Comparison of ENCODE assay signal across 8 cellular contexts in genomic region chr17:38703742-38704644, GRCh38. TPM values are rescaled to one million over a fixed set of nuclear protein-coding genes. Genes with fewer than 3 reads are reported as not detected.
DNase-seq lines count a peak whose midpoint lies in the region; TF ChIP-seq lines count a peak whose summit lies in the region.

No MANE protein-coding gene starts in this region.

- H3K4me1 ChIP-seq in effector memory CD4-positive, alpha-beta T cell (ENCODE audit: control insufficient read depth, insufficient read depth, low read length, poor library complexity, severe bottlenecking) = peaks cover 32% of the 10 kb centered on the region
- H3K4me1 ChIP-seq in mesendoderm (ENCODE audit: control insufficient read depth, low read depth, low read length) = peaks cover 9% of the 10 kb centered on the region

- peaks cover 4% of the 10 kb centered on the region for H3K36me3 ChIP-seq in effector memory CD4-positive, alpha-beta T cell (ENCODE audit: control insufficient read depth, insufficient read depth, low read length)
- no peaks in the 10 kb centered on the region for H3K36me3 ChIP-seq in mesendoderm (ENCODE audit: control insufficient read depth, insufficient read depth, low read length)

- H2BK5ac ChIP-seq in mesendoderm (ENCODE audit: low read length) = peak overlapping the region; percentile 79

- H3K27me3 Mint-ChIP-seq in activated CD4-positive, alpha-beta memory T cell treated with anti-CD3 and anti-CD28 coated beads, Interleukin-2, amount 10 ng/mL, durations not matched to agents 7 days and 5 days = no peaks in the 10 kb centered on the region

- peak overlapping the region; percentile 87 for H3K4me3 Mint-ChIP-seq in activated CD4-positive, alpha-beta memory T cell treated with anti-CD3 and anti-CD28 coated beads, Interleukin-2, amount 10 ng/mL, durations not matched to agents 7 days and 5 days

- H3K9ac ChIP-seq in mesendoderm (ENCODE audit: low read length) = peak overlapping the region; percentile 85

- H3K9me3 ChIP-seq in effector memory CD4-positive, alpha-beta T cell (ENCODE audit: control insufficient read depth, low read length) = no peaks in the 10 kb centered on the region

- peak overlapping the region; percentile 81 for H2AK5ac ChIP-seq in mesendoderm (ENCODE audit: low read length)

- peak overlapping the region; percentile 97 for H3K4me3 ChIP-seq in effector memory CD4-positive, alpha-beta T cell (ENCODE audit: insufficient read depth, low read depth, low read length, poor library complexity, severe bottlenecking)
- peak overlapping the region; percentile 63 for H3K4me3 ChIP-seq in mesendoderm (ENCODE audit: low read length)

- peak overlapping the region; percentile 70 for H3K23ac ChIP-seq in mesendoderm (ENCODE audit: low read length)

- peak overlapping the region; percentile 31 for H2BK120ac ChIP-seq in mesendoderm (ENCODE audit: low read depth, low read length)

- peaks cover 2% of the 10 kb centered on the region for H3K79me1 ChIP-seq in mesendoderm (ENCODE audit: low read length)

- DNase-seq in HEK293T (ENCODE audit: extremely low spot score) (peak; percentile 27), NCI-H524 (lab: John Stamatoyannopoulos, UW) (peak; percentile 90 to 91), mesendoderm (peak; percentile 99), Ammon's horn (ENCODE audit: low spot score) (no peak)
- DNase-seq in activated CD4-positive, alpha-beta memory T cell treated with anti-CD3 and anti-CD28 coated beads, Interleukin-2, amount 10 ng/mL, durations not matched to agents 7 days and 5 days = peak; percentile 82
- DNase-seq in effector memory CD4-positive, alpha-beta T cell = peak; percentile 53 to 65 (median 56)
- DNase-seq in stimulated activated CD8-positive, alpha-beta memory T cell treated with anti-CD3 and anti-CD28 coated beads, Interleukin-2, amount 100 ng/mL, for 48 hours (ENCODE audit: low read depth in 2 of 2) = peak; percentile 79 to 84

- no peaks in the 10 kb centered on the region for H3K27me3 ChIP-seq in effector memory CD4-positive, alpha-beta T cell (replicated peaks; ENCODE audit: control insufficient read depth, insufficient read depth, low read length, poor library complexity, severe bottlenecking)
- H3K27me3 ChIP-seq in mesendoderm (ENCODE audit: insufficient read depth, low read length, poor library complexity) = peaks cover 12% of the 10 kb centered on the region

- no peaks in the 10 kb centered on the region for H3K79me2 ChIP-seq in mesendoderm (ENCODE audit: control insufficient read depth, insufficient read depth, low read length)

- H4K5ac ChIP-seq in mesendoderm (ENCODE audit: low read length) = no peak overlapping the region

- no peak for TF ChIP-seq CTCF in C4-2B (conservative IDR thresholded peaks at IDR 0.05)

- peak overlapping the region; percentile 70 for H3K4ac ChIP-seq in mesendoderm (ENCODE audit: low read depth, low read length)

- H3K36me3 Mint-ChIP-seq in activated CD4-positive, alpha-beta memory T cell treated with anti-CD3 and anti-CD28 coated beads, Interleukin-2, amount 10 ng/mL, durations not matched to agents 7 days and 5 days (ENCODE audit: low read depth) = peaks cover 39% of the 10 kb centered on the region

- H3K4me1 Mint-ChIP-seq in activated CD4-positive, alpha-beta memory T cell treated with anti-CD3 and anti-CD28 coated beads, Interleukin-2, amount 10 ng/mL, durations not matched to agents 7 days and 5 days = peaks cover 50% of the 10 kb centered on the region

- H3K27ac ChIP-seq in C4-2B (peak overlapping the region; percentile 98), mesendoderm (ENCODE audit: low read depth, low read length) (peak overlapping the region; percentile 79)
- H3K27ac ChIP-seq in effector memory CD4-positive, alpha-beta T cell (ENCODE audit: insufficient read depth, low read length, poor library complexity, severe bottlenecking) = peak overlapping the region; percentile 92

- CTCF ChIA-PET in HEK293T (lab: Yijun Ruan, JAX) = interaction anchor here (1.1 kb wide), 1 partner anchor 27 kb away, joined by 3 read pairs; no protein-coding TSS in a partner anchor
- CTCF ChIA-PET in activated CD4-positive, alpha-beta memory T cell treated with anti-CD3 and anti-CD28 coated beads, Interleukin-2, amount 10 ng/mL, durations not matched to agents 7 days and 5 days (lab: Charles Lee) = interaction anchor here (1.2 to 2.3 kb wide), 3 partner anchors 17 to 31 kb away, joined by 4 to 9 read pairs (median 7); no protein-coding TSS in a partner anchor

- no peak overlapping the region for H4K8ac ChIP-seq in mesendoderm (ENCODE audit: low read depth, low read length)

- peak overlapping the region; percentile 99 for H3K27ac Mint-ChIP-seq in activated CD4-positive, alpha-beta memory T cell treated with anti-CD3 and anti-CD28 coated beads, Interleukin-2, amount 10 ng/mL, durations not matched to agents 7 days and 5 days

- H3K4me2 ChIP-seq in mesendoderm (ENCODE audit: low read length) = peak overlapping the region; percentile 99

- H3K56ac ChIP-seq in mesendoderm (ENCODE audit: low read length) = peak overlapping the region; percentile 90

- H3K9me3 Mint-ChIP-seq in activated CD4-positive, alpha-beta memory T cell treated with anti-CD3 and anti-CD28 coated beads, Interleukin-2, amount 10 ng/mL, durations not matched to agents 7 days and 5 days = no peaks in the 10 kb centered on the region

- H2BK15ac ChIP-seq in mesendoderm (replicated peaks; ENCODE audit: low read depth) = no peak overlapping the region

- POLR2A ChIA-PET in HEK293T (lab: Yijun Ruan, JAX) = interaction anchor here (0.7 to 2.8 kb wide), 18 partner anchors 8 to 166 kb away, joined by 3 to 12 read pairs (median 5); partner anchors contain the start of genes CISD3, EPOP, LASP1 and PSMB3
- POLR2A ChIA-PET in activated CD4-positive, alpha-beta memory T cell treated with anti-CD3 and anti-CD28 coated beads, Interleukin-2, amount 10 ng/mL, durations not matched to agents 7 days and 5 days (lab: Charles Lee) = interaction anchor here (0.6 to 13.2 kb wide), 18 partner anchors 9 to 757 kb away, joined by 3 to 419 read pairs (median 5); partner anchors contain the start of genes CDK12, CISD3, EPOP and PSMB3

- no CpG with 5 or more reads among the region's 52 CpGs for WGBS in mesendoderm (ENCODE audit: extremely low coverage, insufficient coverage, low lambda C conversion rate)

- peak overlapping the region; percentile 92 for H3K18ac ChIP-seq in mesendoderm (ENCODE audit: low read length)

TF ChIP-seq in HEK293T, 16 proteins besides CTCF, POLR2A, EP300 and RAD21:
- TF ChIP-seq L3MBTL2 (conservative IDR thresholded peaks at IDR 0.05) (peak; percentile 60), HDGF (IDR thresholded peaks at IDR 0.05; ENCODE audit: borderline replicate concordance) (no peak), TARDBP (IDR thresholded peaks at IDR 0.05) (peak; percentile 27; the same call in 1 of the 2 replicates), FOXK2 (IDR thresholded peaks at IDR 0.05) (no peak), NFRKB (IDR thresholded peaks at IDR 0.05) (no peak)

RNA-seq across cellular contexts. Expression of gene MLLT6, which starts 1.1 kb away (rescaled TPM):
- 100 to 1,000 TPM; 262 to 265 TPM for total RNA-seq in activated CD4-positive, alpha-beta memory T cell treated with anti-CD3 and anti-CD28 coated beads, Interleukin-2, amount 10 ng/mL, durations not matched to agents 7 days and 5 days
- 5.4 TPM for polyA plus RNA-seq in mesendoderm (2013, experiment 1 of 2)
- polyA plus RNA-seq in mesendoderm (2013, experiment 2 of 2) = 5.4 TPM

RNA-seq across cellular contexts. Expression of gene CISD3, which starts 26.1 kb away (rescaled TPM):
- 10 to 100 TPM; 42.8 to 48.6 TPM for total RNA-seq in activated CD4-positive, alpha-beta memory T cell treated with anti-CD3 and anti-CD28 coated beads, Interleukin-2, amount 10 ng/mL, durations not matched to agents 7 days and 5 days
- polyA plus RNA-seq in mesendoderm (2013, experiment 1 of 2) = 7.5 TPM
- 8.7 TPM for polyA plus RNA-seq in mesendoderm (2013, experiment 2 of 2)

RNA-seq across cellular contexts. Expression of gene EPOP, which starts 29.2 kb away (rescaled TPM):
- total RNA-seq in activated CD4-positive, alpha-beta memory T cell treated with anti-CD3 and anti-CD28 coated beads, Interleukin-2, amount 10 ng/mL, durations not matched to agents 7 days and 5 days = 10 to 100 TPM; 10.2 to 10.3 TPM
- 1.3 TPM for polyA plus RNA-seq in mesendoderm (2013, experiment 1 of 2)
- polyA plus RNA-seq in mesendoderm (2013, experiment 2 of 2) = 1.3 TPM

RNA-seq across cellular contexts. Expression of gene PCGF2, which starts 44.1 kb away (rescaled TPM):
- 1 to 10 TPM; 2.6 to 3.3 TPM for total RNA-seq in activated CD4-positive, alpha-beta memory T cell treated with anti-CD3 and anti-CD28 coated beads, Interleukin-2, amount 10 ng/mL, durations not matched to agents 7 days and 5 days
- polyA plus RNA-seq in mesendoderm (2013, experiment 1 of 2) = 56.1 TPM
- 55.8 TPM for polyA plus RNA-seq in mesendoderm (2013, experiment 2 of 2)

RNA-seq across cellular contexts. Expression of gene PSMB3, which starts 48.5 kb away (rescaled TPM):
- 100 to 1,000 TPM; 241 to 242 TPM for total RNA-seq in activated CD4-positive, alpha-beta memory T cell treated with anti-CD3 and anti-CD28 coated beads, Interleukin-2, amount 10 ng/mL, durations not matched to agents 7 days and 5 days
- 307 TPM for polyA plus RNA-seq in mesendoderm (2013, experiment 1 of 2)
- 321 TPM for polyA plus RNA-seq in mesendoderm (2013, experiment 2 of 2)
